33 cellular contexts compared by ENCODE assay signal in genomic region chr6:119917186-119917585, GRCh38.
"Had no signal": no experiment of that assay in that cellular context is flagged by ENCODE, and none has a peak within 500 bp of the region (broad histone marks: within the 10 kb centered on the region; RNA-seq: fewer than 3 reads in every experiment).

No MANE protein-coding gene starts in this region.

- H3K4me3 Mint-ChIP-seq: activated B cell treated with CpG ODN at 0.5 μM for 24 hours; activated CD8-positive, alpha-beta T cell treated with anti-CD3 and anti-CD28 coated beads for 36 hours; activated naive CD8-positive, alpha-beta T cell treated with anti-CD3 and anti-CD28 coated beads for 36 hours; activated naive CD8-positive, alpha-beta T cell treated with anti-CD3 and anti-CD28 coated beads, Interleukin-2, amount 50 U/mL, for 24 hours; activated T-cell treated with anti-CD3 and anti-CD28 coated beads, Interleukin-2, amount 50 U/mL, for 4 hours; activated T-helper 17 cell treated with anti-CD3 and anti-CD28 coated beads, Interleukin-2, amount 50 U/mL, for 72 hours; effector memory CD8-positive, alpha-beta T cell; T-helper 17 cell; T-helper 2 cell treated with Interferon-gamma antibody and Interleukin-4, amounts not matched to agents 5 μg/mL and 100 μg/mL, for 36 hours had no signal

- H3K4me3 ChIP-seq: adrenal gland, body of pancreas, esophagus muscularis mucosa, gastrocnemius medialis, heart right ventricle had no signal

- H3K36me3 ChIP-seq: adrenal gland, esophagus muscularis mucosa, gastrocnemius medialis, heart right ventricle, WERI-Rb-1 had no signal

- ATAC-seq: activated CD4-positive, CD25-positive, alpha-beta regulatory T cell treated with anti-CD3 and anti-CD28 coated beads, Interleukin-2, amount 50 U/mL, for 24 hours; activated CD8-positive, alpha-beta T cell treated with anti-CD3 and anti-CD28 coated beads for 36 hours; activated naive CD8-positive, alpha-beta T cell treated with anti-CD3 and anti-CD28 coated beads, Interleukin-2, amount 50 U/mL, for 24 hours; activated T-cell treated with anti-CD3 and anti-CD28 coated beads, Interleukin-2, amount 50 U/mL, for 4 hours; activated T-helper 17 cell treated with anti-CD3 and anti-CD28 coated beads, Interleukin-2, amount 50 U/mL, for 72 hours; body of pancreas; effector memory CD8-positive, alpha-beta T cell; foreskin keratinocyte; gastrocnemius medialis; heart right ventricle; T-helper 17 cell had no signal

- H3K9me3 ChIP-seq: body of pancreas had no signal

- H3K36me3 Mint-ChIP-seq: activated naive CD8-positive, alpha-beta T cell treated with anti-CD3 and anti-CD28 coated beads for 36 hours had no signal

- H3K27ac ChIP-seq: adrenal gland, body of pancreas, esophagus muscularis mucosa, foreskin keratinocyte, gastrocnemius medialis, heart right ventricle, WERI-Rb-1 had no signal

- H3K27me3 ChIP-seq: adrenal gland, body of pancreas, esophagus muscularis mucosa, foreskin keratinocyte, gastrocnemius medialis, heart right ventricle had no signal

- DNase-seq: activated B cell treated with CpG ODN at 0.5 μM for 24 hours; activated CD4-positive, alpha-beta T cell treated with anti-CD3 and anti-CD28 coated beads for 48 hours; activated CD4-positive, alpha-beta T cell treated with anti-CD3 and anti-CD28 coated beads, Interleukin-2, amount 50 U/mL, for 1 hour; activated CD4-positive, alpha-beta T cell treated with anti-CD3 and anti-CD28 coated beads, Interleukin-2, amount 50 U/mL, for 48 hours; activated CD8-positive, alpha-beta memory T cell treated with anti-CD3 and anti-CD28 coated beads for 24 hours; activated CD8-positive, alpha-beta T cell treated with anti-CD3 and anti-CD28 coated beads for 36 hours; activated effector memory CD4-positive, alpha-beta T cell treated with Interleukin-2 at 50 U/mL for 16 hours; activated gamma-delta T cell treated with Interleukin-2 at 50 U/mL for 16 hours; activated naive CD4-positive, alpha-beta T cell treated with anti-CD3 and anti-CD28 coated beads, Interleukin-2, amount 50 U/mL, for 16 hours; activated naive CD4-positive, alpha-beta T cell treated with Interleukin-2 at 50 U/mL for 16 hours; activated naive CD8-positive, alpha-beta T cell treated with anti-CD3 and anti-CD28 coated beads for 36 hours; activated naive CD8-positive, alpha-beta T cell treated with anti-CD3 and anti-CD28 coated beads, Interleukin-2, amount 50 U/mL, for 24 hours; activated T-cell treated with anti-CD3 and anti-CD28 coated beads, Interleukin-2, amount 50 U/mL, for 4 hours; adrenal gland; amygdala; aorta; body of pancreas; caudate nucleus; cortex of kidney; dermis blood vessel endothelial cell; effector CD4-positive, alpha-beta T cell; effector memory CD8-positive, alpha-beta T cell; erythroblast; foreskin keratinocyte; gastrocnemius medialis; heart right ventricle; T-helper 17 cell; T1000; WERI-Rb-1 had no signal

- H3K27me3 Mint-ChIP-seq: activated B cell treated with CpG ODN at 0.5 μM for 24 hours; activated CD8-positive, alpha-beta T cell treated with anti-CD3 and anti-CD28 coated beads for 36 hours; activated naive CD8-positive, alpha-beta T cell treated with anti-CD3 and anti-CD28 coated beads for 36 hours; activated T-helper 17 cell treated with anti-CD3 and anti-CD28 coated beads, Interleukin-2, amount 50 U/mL, for 72 hours; effector memory CD8-positive, alpha-beta T cell; T-helper 17 cell had no signal

- H3K4me1 Mint-ChIP-seq: activated B cell treated with CpG ODN at 0.5 μM for 24 hours; activated naive CD8-positive, alpha-beta T cell treated with anti-CD3 and anti-CD28 coated beads for 36 hours; activated naive CD8-positive, alpha-beta T cell treated with anti-CD3 and anti-CD28 coated beads, Interleukin-2, amount 50 U/mL, for 24 hours; activated T-helper 17 cell treated with anti-CD3 and anti-CD28 coated beads, Interleukin-2, amount 50 U/mL, for 72 hours; T-helper 17 cell had no signal

- H3K4me1 ChIP-seq: adrenal gland, body of pancreas, esophagus muscularis mucosa, foreskin keratinocyte, gastrocnemius medialis, heart right ventricle had no signal

- H3K27ac Mint-ChIP-seq: activated B cell treated with CpG ODN at 0.5 μM for 24 hours; activated CD8-positive, alpha-beta T cell treated with anti-CD3 and anti-CD28 coated beads for 36 hours; activated naive CD8-positive, alpha-beta T cell treated with anti-CD3 and anti-CD28 coated beads for 36 hours; activated naive CD8-positive, alpha-beta T cell treated with anti-CD3 and anti-CD28 coated beads, Interleukin-2, amount 50 U/mL, for 24 hours; activated T-helper 17 cell treated with anti-CD3 and anti-CD28 coated beads, Interleukin-2, amount 50 U/mL, for 72 hours; effector memory CD8-positive, alpha-beta T cell; T-helper 17 cell; T-helper 2 cell treated with Interferon-gamma antibody and Interleukin-4, amounts not matched to agents 5 μg/mL and 100 μg/mL, for 36 hours had no signal
